In genomic region chr11:120182357-120182756, GRCh38 we compare ENCODE assay signal across 16 cellular contexts. TPM values are rescaled to one million over a fixed set of nuclear protein-coding genes. Genes with fewer than 3 reads are reported as not detected.
DNase-seq lines count a peak whose midpoint lies in the region; ATAC-seq lines count a peak whose summit lies in the region.
"Had no signal": no experiment of that assay in that cellular context is flagged by ENCODE, and none has a peak within 500 bp of the region (broad histone marks: within the 10 kb centered on the region; RNA-seq: fewer than 3 reads in every experiment).

No MANE protein-coding gene starts in this region.

- no peak overlapping the region for H3K4me3 ChIP-seq in effector memory CD4-positive, alpha-beta T cell (ENCODE audit: insufficient read depth, low read depth, low read length, poor library complexity, severe bottlenecking)
- H3K4me3 ChIP-seq: HAP-1 had no signal

- peak; percentile 35 for DNase-seq in activated CD8-positive, alpha-beta memory T cell treated with anti-CD3 and anti-CD28 coated beads, Interleukin-2, amount 10 ng/mL, durations not matched to agents 7 days and 5 days
- no peak for DNase-seq in activated CD8-positive, alpha-beta memory T cell treated with anti-CD3 and anti-CD28 coated beads, Interleukin-2, amount 50 U/mL, for 4 hours
- peak; percentile 8 for DNase-seq in mucosa of gallbladder (ENCODE audit: low spot score)
- DNase-seq in stimulated activated effector memory CD8-positive, alpha-beta T cell treated with anti-CD3 and anti-CD28 coated beads, Interleukin-12 subunit alpha, Interleukin-12 subunit beta, amount 100 ng/mL, for 72 hours (ENCODE audit: low spot score in 2 of 2) = no peak
- no peak for DNase-seq in effector memory CD4-positive, alpha-beta T cell
- DNase-seq: activated CD4-positive, alpha-beta T cell treated with anti-CD3 and anti-CD28 coated beads for 48 hours; effector CD4-positive, alpha-beta T cell; T1000 had no signal

- CTCF ChIA-PET in activated CD8-positive, alpha-beta memory T cell treated with anti-CD3 and anti-CD28 coated beads, Interleukin-2, amount 10 ng/mL, durations not matched to agents 7 days and 5 days (lab: Charles Lee) = interaction anchor here (2.3 kb wide), 1 partner anchor 14 kb away, joined by 6 read pairs; no protein-coding TSS in a partner anchor

- no peak overlapping the region for H3K4me3 Mint-ChIP-seq in activated CD8-positive, alpha-beta memory T cell treated with anti-CD3 and anti-CD28 coated beads, Interleukin-2, amount 10 ng/mL, durations not matched to agents 7 days and 5 days
- no peak overlapping the region for H3K4me3 Mint-ChIP-seq in stimulated activated effector memory CD8-positive, alpha-beta T cell treated with anti-CD3 and anti-CD28 coated beads, Interleukin-12 subunit alpha, Interleukin-12 subunit beta, amount 100 ng/mL, for 72 hours
- H3K4me3 Mint-ChIP-seq: activated T-helper 17 cell treated with anti-CD3 and anti-CD28 coated beads, Interleukin-2, amount 50 U/mL, for 72 hours; memory B cell had no signal

- H3K4me1 Mint-ChIP-seq in activated CD8-positive, alpha-beta memory T cell treated with anti-CD3 and anti-CD28 coated beads, Interleukin-2, amount 10 ng/mL, durations not matched to agents 7 days and 5 days = peaks cover 7% of the 10 kb centered on the region
- peaks cover 12% of the 10 kb centered on the region for H3K4me1 Mint-ChIP-seq in stimulated activated effector memory CD8-positive, alpha-beta T cell treated with anti-CD3 and anti-CD28 coated beads, Interleukin-12 subunit alpha, Interleukin-12 subunit beta, amount 100 ng/mL, for 72 hours
- H3K4me1 Mint-ChIP-seq: memory B cell had no signal

- no peaks in the 10 kb centered on the region for H3K9me3 Mint-ChIP-seq in activated CD8-positive, alpha-beta memory T cell treated with anti-CD3 and anti-CD28 coated beads, Interleukin-2, amount 10 ng/mL, durations not matched to agents 7 days and 5 days (ENCODE audit: low read depth)
- H3K9me3 Mint-ChIP-seq in stimulated activated effector memory CD8-positive, alpha-beta T cell treated with anti-CD3 and anti-CD28 coated beads, Interleukin-12 subunit alpha, Interleukin-12 subunit beta, amount 100 ng/mL, for 72 hours = no peaks in the 10 kb centered on the region
- H3K9me3 Mint-ChIP-seq: activated T-helper 17 cell treated with anti-CD3 and anti-CD28 coated beads, Interleukin-2, amount 50 U/mL, for 72 hours had no signal

- peaks cover 14% of the 10 kb centered on the region for H3K27me3 Mint-ChIP-seq in activated CD8-positive, alpha-beta memory T cell treated with anti-CD3 and anti-CD28 coated beads, Interleukin-2, amount 10 ng/mL, durations not matched to agents 7 days and 5 days

- no peak overlapping the region for H3K27ac Mint-ChIP-seq in activated CD8-positive, alpha-beta memory T cell treated with anti-CD3 and anti-CD28 coated beads, Interleukin-2, amount 10 ng/mL, durations not matched to agents 7 days and 5 days
- H3K27ac Mint-ChIP-seq in stimulated activated effector memory CD8-positive, alpha-beta T cell treated with anti-CD3 and anti-CD28 coated beads, Interleukin-12 subunit alpha, Interleukin-12 subunit beta, amount 100 ng/mL, for 72 hours = peak overlapping the region; percentile 56
- H3K27ac Mint-ChIP-seq: activated T-helper 17 cell treated with anti-CD3 and anti-CD28 coated beads, Interleukin-2, amount 50 U/mL, for 72 hours; memory B cell had no signal

- no peaks in the 10 kb centered on the region for H3K36me3 ChIP-seq in effector memory CD4-positive, alpha-beta T cell (ENCODE audit: control insufficient read depth, insufficient read depth, low read length)
- H3K36me3 ChIP-seq: HAP-1 had no signal

- no peak for ATAC-seq in activated CD8-positive, alpha-beta memory T cell treated with anti-CD3 and anti-CD28 coated beads, Interleukin-2, amount 10 ng/mL, durations not matched to agents 7 days and 5 days
- ATAC-seq in stimulated activated effector memory CD8-positive, alpha-beta T cell treated with anti-CD3 and anti-CD28 coated beads, Interleukin-12 subunit alpha, Interleukin-12 subunit beta, amount 100 ng/mL, for 72 hours = no peak
- no peak for ATAC-seq in HG03135 (IDR thresholded peaks at IDR 0.05; ENCODE audit: unreplicated experiment)
- no peak for ATAC-seq in HG03108 (IDR thresholded peaks at IDR 0.05; ENCODE audit: unreplicated experiment)
- ATAC-seq: activated T-helper 17 cell treated with anti-CD3 and anti-CD28 coated beads, Interleukin-2, amount 50 U/mL, for 72 hours had no signal

- H3K9me3 ChIP-seq in effector memory CD4-positive, alpha-beta T cell (ENCODE audit: control insufficient read depth, low read length) = no peaks in the 10 kb centered on the region
- H3K9me3 ChIP-seq: HAP-1 had no signal

- H3K36me3 Mint-ChIP-seq in activated CD8-positive, alpha-beta memory T cell treated with anti-CD3 and anti-CD28 coated beads, Interleukin-2, amount 10 ng/mL, durations not matched to agents 7 days and 5 days = no peaks in the 10 kb centered on the region
- no peaks in the 10 kb centered on the region for H3K36me3 Mint-ChIP-seq in stimulated activated effector memory CD8-positive, alpha-beta T cell treated with anti-CD3 and anti-CD28 coated beads, Interleukin-12 subunit alpha, Interleukin-12 subunit beta, amount 100 ng/mL, for 72 hours
- H3K36me3 Mint-ChIP-seq: memory B cell had no signal

- peak overlapping the region; percentile 69 for H3K27ac ChIP-seq in cingulate gyrus (ENCODE audit: low read depth, low read length)
- no peak overlapping the region for H3K27ac ChIP-seq in effector memory CD4-positive, alpha-beta T cell (ENCODE audit: insufficient read depth, low read length, poor library complexity, severe bottlenecking)
- H3K27ac ChIP-seq: parathyroid adenoma had no signal

- peaks cover 5% of the 10 kb centered on the region for H3K27me3 ChIP-seq in effector memory CD4-positive, alpha-beta T cell (replicated peaks; ENCODE audit: control insufficient read depth, insufficient read depth, low read length, poor library complexity, severe bottlenecking)

- no peaks in the 10 kb centered on the region for H3K4me1 ChIP-seq in effector memory CD4-positive, alpha-beta T cell (ENCODE audit: control insufficient read depth, insufficient read depth, low read length, poor library complexity, severe bottlenecking)
- H3K4me1 ChIP-seq: HAP-1 had no signal

RNA-seq across cellular contexts. Expression of gene OAF, which starts 28.5 kb away (rescaled TPM):
- 10 to 100 TPM in 1 of 2 experiments, 1 to 10 TPM in 1; 6.5 to 10.5 TPM for total RNA-seq in activated CD8-positive, alpha-beta memory T cell treated with anti-CD3 and anti-CD28 coated beads, Interleukin-2, amount 10 ng/mL, durations not matched to agents 7 days and 5 days
- total RNA-seq in mucosa of gallbladder = 123 TPM

RNA-seq across cellular contexts. Expression of gene TRIM29, which starts 44.4 kb away (rescaled TPM):
- not detected for total RNA-seq in activated CD8-positive, alpha-beta memory T cell treated with anti-CD3 and anti-CD28 coated beads, Interleukin-2, amount 10 ng/mL, durations not matched to agents 7 days and 5 days
- 13.5 TPM for total RNA-seq in mucosa of gallbladder
- total RNA-seq: activated T-helper 17 cell treated with anti-CD3 and anti-CD28 coated beads, Interleukin-2, amount 50 U/mL, for 72 hours had no signal

RNA-seq across cellular contexts. Expression of gene POU2F3, which starts 57.6 kb away (rescaled TPM):
- total RNA-seq in activated CD8-positive, alpha-beta memory T cell treated with anti-CD3 and anti-CD28 coated beads, Interleukin-2, amount 10 ng/mL, durations not matched to agents 7 days and 5 days = not detected
- 6.5 TPM for total RNA-seq in mucosa of gallbladder
- total RNA-seq: aorta had no signal

Comparison
In these comparisons a context has a peak if more than half of its experiments do, and no peak if none do; other contexts are left out.
1. DNase-seq: peak in activated CD8-positive, alpha-beta memory T cell treated with anti-CD3 and anti-CD28 coated beads, Interleukin-2, amount 10 ng/mL, durations not matched to agents 7 days and 5 days (single experiment) and mucosa of gallbladder (single experiment); none in activated CD8-positive, alpha-beta memory T cell treated with anti-CD3 and anti-CD28 coated beads, Interleukin-2, amount 50 U/mL, for 4 hours (single experiment), stimulated activated effector memory CD8-positive, alpha-beta T cell treated with anti-CD3 and anti-CD28 coated beads, Interleukin-12 subunit alpha, Interleukin-12 subunit beta, amount 100 ng/mL, for 72 hours (0 of 2) and effector memory CD4-positive, alpha-beta T cell (0 of 3).
2. RNA of gene OAF, which starts 28.5 kb away (total RNA-seq): 123 TPM in mucosa of gallbladder (single experiment); 6.5 to 10.5 TPM in activated CD8-positive, alpha-beta memory T cell treated with anti-CD3 and anti-CD28 coated beads, Interleukin-2, amount 10 ng/mL, durations not matched to agents 7 days and 5 days; every median in the first group is over 10 times any median in the second.
3. RNA of gene TRIM29, which starts 44.4 kb away (total RNA-seq): 13.5 TPM in mucosa of gallbladder (single experiment); not detected in activated CD8-positive, alpha-beta memory T cell treated with anti-CD3 and anti-CD28 coated beads, Interleukin-2, amount 10 ng/mL, durations not matched to agents 7 days and 5 days; every median in the first group is over 10 times any median in the second.